Comparison of ENCODE assay signal across 13 cellular contexts in genomic region chr11:46235777-46236688, GRCh38. TPM values are rescaled to one million over a fixed set of nuclear protein-coding genes. Genes with fewer than 3 reads are reported as not detected.
DNase-seq lines count a peak whose midpoint lies in the region; ATAC-seq and TF ChIP-seq lines count a peak whose summit lies in the region.
"Had no signal": no experiment of that assay in that cellular context is flagged by ENCODE, and none has a peak within 500 bp of the region (broad histone marks: within the 10 kb centered on the region; RNA-seq: fewer than 3 reads in every experiment).

No MANE protein-coding gene starts in this region.

- in situ Hi-C loops in GM23248 (cut with MboI) = no loop called here

- WGBS in GM23248 (ENCODE audit: low coverage in 1 of 2, low lambda C conversion rate in 2 of 2, missing lambda C conversion rate in 2 of 2), 2 experiments = 21 to 23% methylated on average over 1 of the region's 1 CpG

- peaks cover 9% of the 10 kb centered on the region for H3K27me3 Mint-ChIP-seq in glutamatergic neuron (ENCODE audit: unreplicated experiment)

- H2AFZ ChIP-seq in GM23248 = no peak overlapping the region

- no peaks in the 10 kb centered on the region for H3K27me3 ChIP-seq in GM23248 (replicated peaks; ENCODE audit: insufficient read depth)

- H3K36me3 Mint-ChIP-seq in glutamatergic neuron (ENCODE audit: unreplicated experiment) = no peaks in the 10 kb centered on the region

- H3K9me2 ChIP-seq in GM23248 (ENCODE audit: insufficient read depth) = no peaks in the 10 kb centered on the region

- H3K79me2 ChIP-seq in GM23248 (ENCODE audit: insufficient read depth) = no peaks in the 10 kb centered on the region

- DNase-seq in AML-193 (lab: John Stamatoyannopoulos, UW) = peak; percentile 86 to 87
- peak; percentile 45 for DNase-seq in GM23248
- peak; percentile 80 for DNase-seq in SKM-1 treated with dmso at 0.1 percent for 144 hours (lab: John Stamatoyannopoulos, UW; ENCODE audit: unreplicated experiment)
- no peak for DNase-seq in glutamatergic neuron
- DNase-seq in NCI-H1436 treated with DMSO at 0.1 percent for 48 hours (lab: John Stamatoyannopoulos, UW) = no peak
- DNase-seq: hippocampal formation; NCI-H1694 treated with DMSO at 0.1 percent for 48 hours; stimulated activated naive CD4-positive, alpha-beta T cell had no signal

- no peak overlapping the region for H3K27ac Mint-ChIP-seq in glutamatergic neuron (ENCODE audit: unreplicated experiment)

- ATAC-seq in SK-N-SH treated with all-trans-retinoic acid at 6 μM for 48 hours (no peak), HG03045 (IDR thresholded peaks at IDR 0.05; ENCODE audit: unreplicated experiment) (no peak), GM21515 (IDR thresholded peaks at IDR 0.05; ENCODE audit: unreplicated experiment) (no peak)

- H3K4me2 ChIP-seq in GM23248 (ENCODE audit: unreplicated experiment) = no peak overlapping the region

- H3K36me3 ChIP-seq in GM23248 (ENCODE audit: low read depth) = no peaks in the 10 kb centered on the region
- H3K36me3 ChIP-seq: lower lobe of right lung, prostate gland had no signal

- TF ChIP-seq CTCF in glutamatergic neuron (IDR thresholded peaks at IDR 0.05; ENCODE audit: partially characterized antibody, unreplicated experiment) = no peak

- H3K4me3 ChIP-seq in GM23248 = no peak overlapping the region
- H3K4me3 ChIP-seq: prostate gland had no signal

- H3K9ac ChIP-seq in GM23248 = no peak overlapping the region

- H3K27ac ChIP-seq in GM23248 = 0 out of 2 replicates have a peak overlapping the region, but pooled peaks have one; percentile 95
- H3K27ac ChIP-seq: prostate gland had no signal

- H4K20me1 ChIP-seq in GM23248 (ENCODE audit: insufficient read depth) = no peaks in the 10 kb centered on the region

- peaks cover 26% of the 10 kb centered on the region for H3K4me1 ChIP-seq in GM23248 (ENCODE audit: insufficient read depth)

- H3F3A ChIP-seq in GM23248 (ENCODE audit: insufficient read depth) = peaks cover 33% of the 10 kb centered on the region

- H3K9me3 Mint-ChIP-seq in glutamatergic neuron (ENCODE audit: unreplicated experiment) = peaks cover 4% of the 10 kb centered on the region

- H3K9me3 ChIP-seq in GM23248 (ENCODE audit: low read depth) = peaks cover 5% of the 10 kb centered on the region
- H3K9me3 ChIP-seq: lower lobe of right lung, prostate gland had no signal

- H3K4me3 Mint-ChIP-seq in glutamatergic neuron (ENCODE audit: unreplicated experiment) = peak overlapping the region; percentile 49

- H3K4me1 Mint-ChIP-seq in glutamatergic neuron (ENCODE audit: low read depth, unreplicated experiment) = peaks cover 13% of the 10 kb centered on the region

TF ChIP-seq in SK-N-SH treated with all-trans-retinoic acid at 6 μM for 48 hours, 23 proteins besides CTCF, POLR2A, EP300 and RAD21:
- no peak for TF ChIP-seq CREB5 (CRISPR knock-in tag; IDR thresholded peaks at IDR 0.05; ENCODE audit: low read depth)
TF ChIP-seq in SK-N-SH treated with all-trans-retinoic acid at 6 μM for 48 hours: peak in this region for 0.

RNA-seq across cellular contexts. Expression of gene CREB3L1, which starts 41.4 kb away (rescaled TPM):
- 29.6 and 37.7 TPM in 2 replicates for total RNA-seq in GM23248 (2014; rRNA removed; shearing (Covaris generic))
- polyA plus RNA-seq in GM23248 (2016; fragmentation: Nextera tagmentation; extraction: Ambion mirVana) = 146 and 151 TPM in 2 replicates
- total RNA-seq in glutamatergic neuron (ENCODE audit: unreplicated experiment) = 6.1 TPM

Comparison
In these comparisons a context has a peak if more than half of its experiments do, and no peak if none do; other contexts are left out.
1. DNase-seq: peak in AML-193 (2 of 2), GM23248 (single experiment) and SKM-1 treated with dmso at 0.1 percent for 144 hours (single experiment); none in glutamatergic neuron (single experiment) and NCI-H1436 treated with DMSO at 0.1 percent for 48 hours (single experiment).